ENCODE assay signal across 9 cellular contexts in the genomic region with DNA sequence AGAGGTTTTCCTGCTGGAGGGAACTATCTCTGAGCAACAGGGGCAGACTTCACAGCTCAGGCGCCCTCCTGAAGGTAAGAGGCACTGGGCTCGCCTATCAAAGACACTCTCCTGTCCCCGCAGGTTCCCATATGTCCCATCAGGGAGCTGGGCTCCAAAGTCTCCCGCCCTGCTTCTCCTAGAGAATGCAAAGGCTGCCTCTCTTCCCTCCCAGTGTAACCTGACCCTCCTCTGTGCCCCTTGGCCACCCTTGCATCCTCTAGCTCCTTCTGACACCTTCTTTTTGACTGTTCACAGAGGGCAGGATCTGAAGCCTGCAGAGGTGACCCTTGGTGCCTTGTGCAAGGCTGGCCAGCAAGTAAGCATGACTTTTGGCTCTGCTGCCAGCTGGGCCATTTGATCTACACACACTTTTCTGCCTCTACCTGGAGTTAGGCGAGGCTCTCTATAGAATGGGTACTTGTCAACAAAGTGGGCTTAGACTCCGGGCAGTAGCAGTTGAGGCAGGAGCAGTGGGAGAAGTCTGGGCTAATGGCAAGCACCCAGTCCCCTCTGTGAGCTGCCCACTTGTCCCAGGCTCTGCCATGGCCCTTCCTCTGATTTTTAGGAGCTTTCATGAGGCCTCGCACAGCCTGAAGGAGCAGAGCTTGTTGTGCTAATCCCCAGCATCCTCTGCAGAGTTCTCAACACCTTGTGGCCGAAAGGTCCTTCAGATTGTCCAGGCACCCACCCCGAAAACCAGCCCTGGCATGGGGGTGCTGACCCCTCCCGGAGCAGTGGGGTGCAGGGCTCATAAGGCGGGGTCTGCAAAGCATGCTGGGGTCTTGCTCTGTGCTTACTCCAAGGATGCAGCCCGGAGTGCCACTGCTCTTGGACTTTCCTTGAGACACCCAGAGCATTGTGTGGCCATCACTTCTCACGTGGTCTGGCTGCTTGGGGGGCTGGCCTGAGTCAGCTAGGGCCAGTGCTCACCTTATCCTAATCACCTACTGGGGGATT.
DNase-seq lines count a peak whose midpoint lies in the region; ATAC-seq and TF ChIP-seq lines count a peak whose summit lies in the region.
"Had no signal": no experiment of that assay in that cellular context is flagged by ENCODE, and none has a peak within 500 bp of the region (broad histone marks: within the 10 kb centered on the region; RNA-seq: fewer than 3 reads in every experiment).

No MANE protein-coding gene starts in this region.

- H3K9me3 Mint-ChIP-seq in activated CD4-positive, alpha-beta T cell treated with anti-CD3 and anti-CD28 coated beads for 36 hours (ENCODE audit: low read depth) = no peaks in the 10 kb centered on the region

- in situ Hi-C loops in brain microvascular endothelial cell (cut with HindIII; ENCODE audit: low pct_ligation_motif_present, low sequenced_read_pairs) = no loop called here

- H3K27ac ChIP-seq in brain microvascular endothelial cell = peak overlapping the region; percentile 97
- peak overlapping the region; percentile 83 to 93 for H3K27ac ChIP-seq in tibial artery
- H3K27ac ChIP-seq: A549 had no signal

- CTCF ChIA-PET in activated CD4-positive, alpha-beta T cell treated with anti-CD3 and anti-CD28 coated beads for 36 hours (lab: Charles Lee) = interaction anchor here (0.6 to 1.2 kb wide), 3 partner anchors 56 to 303 kb away, joined by 3 read pairs; no protein-coding TSS in a partner anchor

- POLR2A ChIA-PET in activated CD4-positive, alpha-beta T cell treated with anti-CD3 and anti-CD28 coated beads for 36 hours (lab: Charles Lee) = interaction anchor here (0.6 kb wide), 1 partner anchor 10 kb away, joined by 3 read pairs; no protein-coding TSS in a partner anchor

- TF ChIP-seq CTCF in brain microvascular endothelial cell (IDR thresholded peaks at IDR 0.05; ENCODE audit: low read depth, low read length, missing control alignments) (no peak), mucosa of descending colon (IDR thresholded peaks at IDR 0.05) (no peak), tibial artery (IDR thresholded peaks at IDR 0.05) (no peak)

- H3K9me3 ChIP-seq in mucosa of descending colon (no peaks in the 10 kb centered on the region), tibial artery (no peaks in the 10 kb centered on the region)
- H3K9me3 ChIP-seq: A549 had no signal

- no peaks in the 10 kb centered on the region for H3K36me3 Mint-ChIP-seq in activated CD4-positive, alpha-beta T cell treated with anti-CD3 and anti-CD28 coated beads for 36 hours (ENCODE audit: low read depth)

- H3K27me3 Mint-ChIP-seq in activated CD4-positive, alpha-beta T cell treated with anti-CD3 and anti-CD28 coated beads for 36 hours = peaks cover 4% of the 10 kb centered on the region

- DNase-seq in activated CD4-positive, alpha-beta T cell treated with anti-CD3 and anti-CD28 coated beads for 36 hours = peak; percentile 7
- no peak for DNase-seq in activated CD4-positive, alpha-beta T cell treated with anti-CD3 and anti-CD28 coated beads, Interleukin-2, amount 50 U/mL, for 1 hour
- DNase-seq in brain microvascular endothelial cell (no peak), mucosa of descending colon (peak; percentile 1 to 45 (median 16)), tibial artery (peak; percentile 17 to 66), AML-193 (lab: John Stamatoyannopoulos, UW) (no peak)

- intact Hi-C loops in activated CD4-positive, alpha-beta T cell treated with anti-CD3 and anti-CD28 coated beads for 36 hours (cut with DNase I, micrococcal nuclease) = no loop called here
- intact Hi-C loops in mucosa of descending colon (cut with DNase I, micrococcal nuclease) = no loop called here
- intact Hi-C loops in tibial artery (cut with DNase I; ENCODE audit: low total_unique reads) = no loop called here

- no peak for ATAC-seq in activated CD4-positive, alpha-beta T cell treated with anti-CD3 and anti-CD28 coated beads for 36 hours
- ATAC-seq in mucosa of descending colon (no peak), esophagus mucosa (no peak), GM21529 (IDR thresholded peaks at IDR 0.05; ENCODE audit: unreplicated experiment) (no peak)

- H3K4me3 Mint-ChIP-seq in activated CD4-positive, alpha-beta T cell treated with anti-CD3 and anti-CD28 coated beads for 36 hours = no peak overlapping the region

- H3K4me1 ChIP-seq in mucosa of descending colon (ENCODE audit: low read depth) = peaks cover 4% of the 10 kb centered on the region
- H3K4me1 ChIP-seq in tibial artery = peaks cover 8 to 70% (median 44%) of the 10 kb centered on the region in 4 donors
- H3K4me1 ChIP-seq: A549 had no signal

- H3K36me3 ChIP-seq in brain microvascular endothelial cell (replicated peaks) (no peaks in the 10 kb centered on the region), mucosa of descending colon (ENCODE audit: low read depth) (no peaks in the 10 kb centered on the region), tibial artery (no peaks in the 10 kb centered on the region)

- H3K4me3 ChIP-seq in brain microvascular endothelial cell (ENCODE audit: low read depth, low read length) (no peak overlapping the region), mucosa of descending colon (no peak overlapping the region), tibial artery (no peak overlapping the region)
- H3K4me3 ChIP-seq: A549 had no signal

- H3K27ac Mint-ChIP-seq in activated CD4-positive, alpha-beta T cell treated with anti-CD3 and anti-CD28 coated beads for 36 hours = no peak overlapping the region

- peaks cover 30% of the 10 kb centered on the region for H3K4me1 Mint-ChIP-seq in activated CD4-positive, alpha-beta T cell treated with anti-CD3 and anti-CD28 coated beads for 36 hours

- H3K27me3 ChIP-seq in brain microvascular endothelial cell (replicated peaks) = no peaks in the 10 kb centered on the region
- H3K27me3 ChIP-seq in tibial artery = no peaks in the 10 kb centered on the region

Comparison
In these comparisons a context has a peak if more than half of its experiments do, and no peak if none do; other contexts are left out.
1. DNase-seq: peak in activated CD4-positive, alpha-beta T cell treated with anti-CD3 and anti-CD28 coated beads for 36 hours (single experiment), mucosa of descending colon (3 of 3) and tibial artery (2 of 2); none in activated CD4-positive, alpha-beta T cell treated with anti-CD3 and anti-CD28 coated beads, Interleukin-2, amount 50 U/mL, for 1 hour (single experiment), brain microvascular endothelial cell (single experiment) and AML-193 (0 of 2).